In genomic region chrX:13263560-13264251, GRCh38 we compare ENCODE assay signal across 16 cellular contexts. TPM values are rescaled to one million over a fixed set of nuclear protein-coding genes. Genes with fewer than 3 reads are reported as not detected.
A peak's percentile ranks its signal among the peaks of the same experiment; 100 is the strongest.
DNase-seq lines count a peak whose midpoint lies in the region; ATAC-seq and TF ChIP-seq lines count a peak whose summit lies in the region.
"Had no signal": no experiment of that assay in that cellular context is flagged by ENCODE, and none has a peak within 500 bp of the region (broad histone marks: within the 10 kb centered on the region; RNA-seq: fewer than 3 reads in every experiment).

No MANE protein-coding gene starts in this region.

- TF ChIP-seq CTCF in GM13977 (IDR thresholded peaks at IDR 0.05; ENCODE audit: extremely low read depth, insufficient read depth, missing control alignments) (no peak), activated B cell treated with CpG ODN at 0.5 μM for 24 hours (IDR thresholded peaks at IDR 0.05) (no peak)

- CTCF ChIA-PET in activated B cell treated with CpG ODN at 0.5 μM for 24 hours (lab: Charles Lee) = interaction anchor here (0.7 kb wide), 1 partner anchor 9 kb away, joined by 3 read pairs; no protein-coding TSS in a partner anchor

- intact Hi-C loops in activated B cell treated with CpG ODN at 0.5 μM for 24 hours (cut with micrococcal nuclease) = loop anchor here (2.0 kb wide), 1 partner anchor 81 kb away; no protein-coding TSS in a partner anchor

- in situ Hi-C loops in GM13977 (cut with MboI; ENCODE audit: low pct_unique_long_range_greater_than_20kb, low sequenced_read_pairs, unreplicated experiment) = loop anchor here (25.0 kb wide), 1 partner anchor 449 kb away; no protein-coding TSS in a partner anchor

- no peaks in the 10 kb centered on the region for H3K9me3 Mint-ChIP-seq in activated B cell treated with CpG ODN at 0.5 μM for 24 hours

- H3K36me3 Mint-ChIP-seq in activated B cell treated with CpG ODN at 0.5 μM for 24 hours (ENCODE audit: low read depth) = no peaks in the 10 kb centered on the region

- peak overlapping the region; percentile 57 for H3K4me3 Mint-ChIP-seq in activated B cell treated with CpG ODN at 0.5 μM for 24 hours

- DNase-seq in GM13977 (ENCODE audit: low spot score) = peak; percentile 30
- DNase-seq in activated B cell treated with CpG ODN at 0.5 μM for 24 hours = no peak
- no peak for DNase-seq in stimulated activated CD8-positive, alpha-beta memory T cell treated with anti-CD3 and anti-CD28 coated beads, Interleukin-4, amount 100 ng/mL, for 48 hours
- no peak for DNase-seq in NCI-H146 (lab: John Stamatoyannopoulos, UW)
- no peak for DNase-seq in SKM-1 (lab: John Stamatoyannopoulos, UW; ENCODE audit: unreplicated experiment)
- DNase-seq: activated naive CD4-positive, alpha-beta T cell; left cardiac atrium; NCI-H1694; nucleus accumbens had no signal

- peaks cover 18% of the 10 kb centered on the region for H3K4me1 Mint-ChIP-seq in activated B cell treated with CpG ODN at 0.5 μM for 24 hours

- H3K27ac Mint-ChIP-seq in activated B cell treated with CpG ODN at 0.5 μM for 24 hours = no peak overlapping the region

- POLR2A ChIA-PET in activated B cell treated with CpG ODN at 0.5 μM for 24 hours (lab: Charles Lee) = interaction anchor here (0.7 to 1.5 kb wide), 5 partner anchors 11 to 289 kb away, joined by 3 read pairs; partner anchors contain the start of gene TMSB4X

- H3K27me3 Mint-ChIP-seq in activated B cell treated with CpG ODN at 0.5 μM for 24 hours = no peaks in the 10 kb centered on the region

- ATAC-seq in GM19455 (IDR thresholded peaks at IDR 0.05; ENCODE audit: unreplicated experiment) (peak; percentile 65), HG02885 (IDR thresholded peaks at IDR 0.05; ENCODE audit: poor library complexity, unreplicated experiment) (peak; percentile 79), activated B cell treated with CpG ODN at 0.5 μM for 24 hours (ENCODE audit: low read depth) (peak; percentile 92), GM18520 (IDR thresholded peaks at IDR 0.05; ENCODE audit: unreplicated experiment) (no peak)
- ATAC-seq: left cardiac atrium, Panc1 had no signal

RNA-seq across cellular contexts. Expression of gene ATXN3L, which starts 56.1 kb away (rescaled TPM):
- not detected in 2 replicates for total RNA-seq in activated B cell treated with CpG ODN at 0.5 μM for 24 hours
- total RNA-seq: fibroblast of villous mesenchyme, HT1080, left cardiac atrium, thoracic aorta had no signal
